Comparison of ENCODE assay signal across 8 cellular contexts in the genomic region with DNA sequence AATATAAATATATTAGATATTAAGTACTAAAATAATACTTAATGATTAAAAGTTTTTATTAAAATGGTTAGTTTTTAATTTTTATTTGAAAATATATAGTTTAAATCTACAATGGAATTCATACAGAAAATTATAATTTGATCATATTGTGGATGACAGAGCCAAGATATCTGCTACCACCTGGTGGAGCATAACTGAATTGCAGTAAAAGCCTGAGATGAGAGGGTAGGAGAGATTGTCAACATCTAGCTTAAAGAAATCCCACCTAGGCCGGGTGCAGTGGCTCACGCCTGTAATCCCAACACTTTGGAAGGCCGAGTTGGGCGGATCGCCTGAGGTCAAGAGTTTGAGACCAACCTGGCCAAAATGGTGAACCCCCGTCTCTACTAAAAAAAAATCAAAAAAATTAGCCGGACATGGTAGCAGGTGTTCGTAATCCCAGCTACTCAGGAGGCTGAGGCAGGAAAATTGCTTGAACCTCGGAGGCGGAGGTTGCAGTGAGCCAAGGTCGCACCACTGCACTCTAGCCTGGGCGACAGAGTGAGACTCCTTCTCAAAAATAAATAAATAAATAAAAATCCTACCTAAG. TPM values are rescaled to one million over a fixed set of nuclear protein-coding genes. Genes with fewer than 3 reads are reported as not detected.
DNase-seq lines count a peak whose midpoint lies in the region; ATAC-seq and TF ChIP-seq lines count a peak whose summit lies in the region.

No MANE protein-coding gene starts in this region.

- H3K4me1 ChIP-seq in left lung = no peaks in the 10 kb centered on the region

- ATAC-seq in left lung (no peak), GM18511 (IDR thresholded peaks at IDR 0.05; ENCODE audit: unreplicated experiment) (no peak)

- H3K27ac ChIP-seq in left lung = no peak overlapping the region

- peaks cover 0 to 2% of the 10 kb centered on the region in 2 donors for H3K9me3 ChIP-seq in left lung

- intact Hi-C loops in left lung (cut with DNase I) = no loop called here

- H3K27me3 ChIP-seq in left lung = no peaks in the 10 kb centered on the region

- no peaks in the 10 kb centered on the region for H3K36me3 ChIP-seq in left lung

- peak; percentile 44 to 63 for TF ChIP-seq CTCF in left lung (IDR thresholded peaks at IDR 0.05)

- no peak overlapping the region for H3K4me3 ChIP-seq in left lung

- DNase-seq in NCI-H345 (lab: John Stamatoyannopoulos, UW) = peak; percentile 0
- no peak for DNase-seq in NCI-H345 treated with DMSO at 0.1 percent for 48 hours (lab: John Stamatoyannopoulos, UW; ENCODE audit: unreplicated experiment)
- DNase-seq in NCI-H1694 treated with DMSO at 0.1 percent for 48 hours (lab: John Stamatoyannopoulos, UW) = peak; percentile 12
- DNase-seq in activated naive CD8-positive, alpha-beta T cell treated with anti-CD3 and anti-CD28 coated beads, Interleukin-2, amount 50 U/mL, for 16 hours (ENCODE audit: low read depth, low spot score) = peak; percentile 10
- DNase-seq in left lung = no peak
- DNase-seq in DMS153 (lab: John Stamatoyannopoulos, UW) = no peak
- no peak for DNase-seq in ureter (ENCODE audit: low spot score)

RNA-seq across cellular contexts. Expression of a gene that starts 25.1 kb away (rescaled TPM):
- total RNA-seq in left lung (10 to 100 TPM; 18.6 to 19.8 TPM), ureter (62.3 TPM)

Comparison
In these comparisons a context has a peak if more than half of its experiments do, and no peak if none do; other contexts are left out.
1. DNase-seq: peak in NCI-H345 (single experiment), NCI-H1694 treated with DMSO at 0.1 percent for 48 hours (single experiment) and activated naive CD8-positive, alpha-beta T cell treated with anti-CD3 and anti-CD28 coated beads, Interleukin-2, amount 50 U/mL, for 16 hours (single experiment); none in NCI-H345 treated with DMSO at 0.1 percent for 48 hours (single experiment), left lung (0 of 2), DMS153 (single experiment) and ureter (single experiment).